ENCODE assay signal across 1 cellular context in genomic region chr1:229091721-229092136, GRCh38.
TF ChIP-seq lines count a peak whose summit lies in the region.

No MANE protein-coding gene starts in this region.

TF ChIP-seq in H1, 55 proteins besides CTCF, POLR2A, EP300 and RAD21 (continued from another document):
- TF ChIP-seq CHD7 (IDR thresholded peaks at IDR 0.05; ENCODE audit: insufficient replicate concordance, low read length) (no peak), RFX5 (IDR thresholded peaks at IDR 0.05; ENCODE audit: borderline replicate concordance, low read depth, low read length) (no peak), RNF2 (IDR thresholded peaks at IDR 0.05; ENCODE audit: borderline replicate concordance, low read depth, low read length, missing control alignments, poor library complexity, severe bottlenecking) (no peak), SP1 (IDR thresholded peaks at IDR 0.05; ENCODE audit: low read depth, low read length) (no peak), KDM5A (IDR thresholded peaks at IDR 0.05; ENCODE audit: low read length) (no peak), MAX (IDR thresholded peaks at IDR 0.05) (no peak), SUZ12 (IDR thresholded peaks at IDR 0.05; ENCODE audit: low read length) (no peak), TCF12 (IDR thresholded peaks at IDR 0.05; ENCODE audit: low read depth, low read length) (no peak), SP4 (IDR thresholded peaks at IDR 0.05; ENCODE audit: low read length) (no peak), JUN (IDR thresholded peaks at IDR 0.05; ENCODE audit: low read depth, low read length) (no peak), HDAC2 (IDR thresholded peaks at IDR 0.05; ENCODE audit: borderline replicate concordance in 1 of 2, low read depth in 2 of 2, low read length in 2 of 2) (no peak), MAFK (IDR thresholded peaks at IDR 0.05; ENCODE audit: low read depth, low read length) (no peak)
